In genomic region chr3:188712257-188712924, GRCh38 we compare ENCODE assay signal across 8 cellular contexts.
DNase-seq lines count a peak whose midpoint lies in the region; ATAC-seq and TF ChIP-seq lines count a peak whose summit lies in the region.

No MANE protein-coding gene starts in this region.

- no peaks in the 10 kb centered on the region for H3K9me3 ChIP-seq in IMR-90 (ENCODE audit: control insufficient read depth, insufficient read depth, low read length)
- no peaks in the 10 kb centered on the region for H3K9me3 ChIP-seq in subcutaneous abdominal adipose tissue (ENCODE audit: control insufficient read depth in 5 of 5, low read length in 5 of 5)

- peaks cover 17% of the 10 kb centered on the region; the same call in 1 of the 2 replicates for H4K20me1 ChIP-seq in IMR-90 (ENCODE audit: insufficient read depth, low read length)

- CTCF ChIA-PET in IMR-90 (lab: Yijun Ruan, JAX) = interaction anchor here (0.6 kb wide), 1 partner anchor 76 kb away, joined by 3 read pairs; no protein-coding TSS in a partner anchor

- TF ChIP-seq CTCF in IMR-90 (conservative IDR thresholded peaks at IDR 0.05; ENCODE audit: low read depth, low read length) = no peak

- 0 out of 2 replicates have a peak overlapping the region, but pooled peaks have one; percentile 45 for H4K91ac ChIP-seq in IMR-90 (ENCODE audit: insufficient read depth, low read depth, low read length)

- dilution Hi-C loops in IMR-90 (cut with HindIII; ENCODE audit: low sequenced_read_pairs, unreplicated experiment) = no loop called here

- no TSS peak for BruUV-seq in IMR-90 (replicated peaks; lab: Mats Ljungman, UMichigan)

- in situ Hi-C loops in IMR-90 (cut with MboI; ENCODE audit: low sequenced_read_pairs) = no loop called here

- H3K4ac ChIP-seq in IMR-90 (ENCODE audit: low read depth, low read length) = peak overlapping the region; percentile 72

- no CpG with 5 or more reads among the region's 4 CpGs for WGBS in IMR-90 (ENCODE audit: extremely low coverage in 2 of 2, insufficient read length in 1 of 2), 2 experiments

- H3K18ac ChIP-seq in IMR-90 (ENCODE audit: low read depth, low read length) = peak overlapping the region; percentile 62; the same call in 1 of the 2 replicates

- H3K9ac ChIP-seq in IMR-90 (ENCODE audit: low read depth, low read length) (peak overlapping the region; percentile 45; the same call in 1 of the 2 replicates), subcutaneous abdominal adipose tissue (ENCODE audit: low read length in 5 of 5) (no peak overlapping the region)

- H3K27me3 ChIP-seq in IMR-90 (ENCODE audit: control insufficient read depth, insufficient read depth, low read length) = no peaks in the 10 kb centered on the region
- no peaks in the 10 kb centered on the region for H3K27me3 ChIP-seq in subcutaneous abdominal adipose tissue (ENCODE audit: control insufficient read depth in 5 of 5, insufficient read depth in 4 of 5, low read length in 5 of 5)

- TF ChIP-seq RAD21 in IMR-90 (IDR thresholded peaks at IDR 0.05; ENCODE audit: low read length) = 0 out of 2 replicates have a peak, but pooled peaks have one; percentile 6

- H3K14ac ChIP-seq in IMR-90 (replicated peaks; ENCODE audit: low read depth, low read length) = peak overlapping the region; percentile 84

- peak overlapping the region; percentile 51 for H2AK9ac ChIP-seq in IMR-90 (replicated peaks; ENCODE audit: low read depth, low read length, poor library complexity)

- H3K56ac ChIP-seq in IMR-90 (ENCODE audit: extremely low read depth, insufficient read depth, low read length) = 0 out of 2 replicates have a peak overlapping the region, but pooled peaks have one; percentile 16

- H2AK5ac ChIP-seq in IMR-90 (ENCODE audit: low read depth, low read length) = peak overlapping the region; percentile 16

- H3K4me3 ChIP-seq in IMR-90 (ENCODE audit: insufficient read depth, low read depth, low read length) = no peak overlapping the region
- no peak overlapping the region for H3K4me3 ChIP-seq in subcutaneous abdominal adipose tissue (ENCODE audit: low read depth in 1 of 5, low read length in 5 of 5)

- peak overlapping the region; percentile 71 for H2BK20ac ChIP-seq in IMR-90 (ENCODE audit: low read depth, low read length)

- TF ChIP-seq POLR2A in IMR-90 (IDR thresholded peaks at IDR 0.05; ENCODE audit: low read depth, low read length) = no peak

- peak overlapping the region; percentile 88 for H3K23ac ChIP-seq in IMR-90 (ENCODE audit: low read depth, low read length)

- H2BK5ac ChIP-seq in IMR-90 (ENCODE audit: low read depth, low read length, poor library complexity, severe bottlenecking) = peak overlapping the region; percentile 75

- H3K36me3 ChIP-seq in IMR-90 (ENCODE audit: control insufficient read depth, insufficient read depth, low read length) (peaks cover 3% of the 10 kb centered on the region), subcutaneous abdominal adipose tissue (ENCODE audit: control insufficient read depth in 5 of 5, insufficient read depth in 5 of 5, low read length in 5 of 5) (peaks cover 0 to 3% (median 0%) of the 10 kb centered on the region in 5 donors)

- H3K4me1 ChIP-seq in IMR-90 (ENCODE audit: control insufficient read depth, insufficient read depth, low read length) (peaks cover 8% of the 10 kb centered on the region), subcutaneous abdominal adipose tissue (ENCODE audit: control insufficient read depth in 5 of 5, insufficient read depth in 5 of 5, low read length in 5 of 5) (peaks cover 6 to 21% (median 11%) of the 10 kb centered on the region in 5 donors)

- DNase-seq in IMR-90 (peak; percentile 92), amniotic epithelial cell (ENCODE audit: low read depth) (peak; percentile 91), hepatic stellate cell (ENCODE audit: low spot score) (peak; percentile 40), inferior parietal cortex (ENCODE audit: extremely low spot score) (no peak), HK-2 (ENCODE audit: unreplicated experiment) (no peak)

- ATAC-seq in IMR-90 (ENCODE audit: low read depth) (peak; percentile 88), GM19463 (IDR thresholded peaks at IDR 0.05; ENCODE audit: unreplicated experiment) (no peak), HG02938 (IDR thresholded peaks at IDR 0.05; ENCODE audit: unreplicated experiment) (no peak)

- H3K9me1 ChIP-seq in IMR-90 (ENCODE audit: insufficient read depth, low read length) = peaks cover 12% of the 10 kb centered on the region

- no peak overlapping the region for H2AFZ ChIP-seq in IMR-90 (replicated peaks; ENCODE audit: low read length, poor library complexity)

- H3K27ac ChIP-seq in IMR-90 (ENCODE audit: insufficient read depth, low read length) = peak overlapping the region; percentile 79
- H3K27ac ChIP-seq in subcutaneous abdominal adipose tissue (ENCODE audit: low read depth, low read length) = peak overlapping the region; percentile 64

- POLR2A ChIA-PET in IMR-90 (lab: Charles Lee; ENCODE audit: unreplicated experiment) = no interaction called here

- H3K4me2 ChIP-seq in IMR-90 (ENCODE audit: low read depth, low read length) = peak overlapping the region; percentile 48

- H3K79me1 ChIP-seq in IMR-90 (ENCODE audit: low read depth in 1 of 2, low read length in 2 of 2) = peaks cover 28 to 62% of the 10 kb centered on the region in 2 experiments

- 0 out of 3 replicates have a peak overlapping the region, but pooled peaks have one; percentile 32 for H2BK15ac ChIP-seq in IMR-90 (ENCODE audit: low read depth, low read length)

- H4K5ac ChIP-seq in IMR-90 (ENCODE audit: low read depth, low read length) = no peak overlapping the region

- peak overlapping the region; percentile 41 for H2BK120ac ChIP-seq in IMR-90 (ENCODE audit: low read depth, low read length)

- intact Hi-C loops in IMR-90 (cut with micrococcal nuclease) = loop anchor here (2.0 kb wide), 1 partner anchor 974 kb away; no protein-coding TSS in a partner anchor

- H4K8ac ChIP-seq in IMR-90 (ENCODE audit: low read depth in 2 of 2, low read length in 2 of 2) = peak overlapping the region in 1 of 2 experiments; percentile 58; a peak in 2 of 4 replicates

TF ChIP-seq in IMR-90, 13 proteins besides CTCF, POLR2A, EP300 and RAD21:
- no peak for TF ChIP-seq MXI1 (IDR thresholded peaks at IDR 0.05; ENCODE audit: borderline replicate concordance, low read depth, low read length)
- no peak for TF ChIP-seq NFE2L2 (IDR thresholded peaks at IDR 0.05; ENCODE audit: low read depth, low read length)
- TF ChIP-seq CEBPB (IDR thresholded peaks at IDR 0.05; ENCODE audit: low read depth, low read length) = peak; percentile 8; the same call in 1 of the 2 replicates
- TF ChIP-seq MAZ (IDR thresholded peaks at IDR 0.05; ENCODE audit: borderline replicate concordance, low read depth, low read length) = no peak
- TF ChIP-seq BHLHE40 (IDR thresholded peaks at IDR 0.05; ENCODE audit: low read depth, low read length) = peak; percentile 32; the same call in 1 of the 2 replicates
- no peak for TF ChIP-seq MAFK (IDR thresholded peaks at IDR 0.05; ENCODE audit: low read depth, low read length)
- no peak for TF ChIP-seq CHD1 (IDR thresholded peaks at IDR 0.05; ENCODE audit: low read depth, low read length)
- TF ChIP-seq USF2 (IDR thresholded peaks at IDR 0.05; ENCODE audit: low read depth, low read length) = no peak
- 0 out of 2 replicates have a peak, but pooled peaks have one; percentile 9 for TF ChIP-seq SMC3 (IDR thresholded peaks at IDR 0.05; ENCODE audit: low read depth, low read length)
- TF ChIP-seq, protein P1, sequence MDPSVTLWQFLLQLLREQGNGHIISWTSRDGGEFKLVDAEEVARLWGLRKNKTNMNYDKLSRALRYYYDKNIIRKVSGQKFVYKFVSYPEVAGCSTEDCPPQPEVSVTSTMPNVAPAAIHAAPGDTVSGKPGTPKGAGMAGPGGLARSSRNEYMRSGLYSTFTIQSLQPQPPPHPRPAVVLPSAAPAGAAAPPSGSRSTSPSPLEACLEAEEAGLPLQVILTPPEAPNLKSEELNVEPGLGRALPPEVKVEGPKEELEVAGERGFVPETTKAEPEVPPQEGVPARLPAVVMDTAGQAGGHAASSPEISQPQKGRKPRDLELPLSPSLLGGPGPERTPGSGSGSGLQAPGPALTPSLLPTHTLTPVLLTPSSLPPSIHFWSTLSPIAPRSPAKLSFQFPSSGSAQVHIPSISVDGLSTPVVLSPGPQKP (IDR thresholded peaks at IDR 0.05; ENCODE audit: borderline replicate concordance, low read depth, low read length) = no peak
- peak; percentile 38; the same call in 1 of the 2 replicates for TF ChIP-seq FOS (IDR thresholded peaks at IDR 0.05; ENCODE audit: low read depth, low read length)

Comparison
In these comparisons a context has a peak if more than half of its experiments do, and no peak if none do; other contexts are left out.
1. DNase-seq: peak in IMR-90 (single experiment), amniotic epithelial cell (single experiment) and hepatic stellate cell (single experiment); none in inferior parietal cortex (single experiment) and HK-2 (single experiment).